In genomic region chrX:147342197-147342596, GRCh38 we compare ENCODE assay signal across 19 cellular contexts.
"Had no signal": no experiment of that assay in that cellular context is flagged by ENCODE, and none has a peak within 500 bp of the region (broad histone marks: within the 10 kb centered on the region; RNA-seq: fewer than 3 reads in every experiment).

No MANE protein-coding gene starts in this region.

- H3K27me3 ChIP-seq: gastrocnemius medialis, spleen, testis, tibial artery had no signal

- ATAC-seq: gastrocnemius medialis; left lobe of liver; naive thymus-derived CD8-positive, alpha-beta T cell; psoas muscle; right cardiac atrium; stimulated activated memory B cell treated with anti-CD40 and anti-IgM and Interleukin-4, amounts not matched to agents 10 μg/mL and 1 μg/mL and 100 μg/mL, for 72 hours; stimulated activated naive CD8-positive, alpha-beta T cell treated with anti-CD3 and anti-CD28 coated beads, Interleukin-15, Interleukin-2, amounts not matched to agents 100 U/mL and 50 U/mL, for 24 hours had no signal

- H3K4me1 ChIP-seq: gastrocnemius medialis, psoas muscle, spleen, testis, tibial artery had no signal

- H3K36me3 ChIP-seq: gastrocnemius medialis, spleen, tibial artery had no signal

- H3K4me3 ChIP-seq: dorsolateral prefrontal cortex, gastrocnemius medialis, psoas muscle, skin epidermis, spleen, testis, tibial artery had no signal

- H3K27ac ChIP-seq: dorsolateral prefrontal cortex, gastrocnemius medialis, psoas muscle, skin epidermis, spleen, testis, tibial artery had no signal

- FAIRE-seq: colon had no signal

- DNase-seq: dorsolateral prefrontal cortex; effector CD4-positive, alpha-beta T cell; gastrocnemius medialis; head of caudate nucleus; kidney; naive thymus-derived CD8-positive, alpha-beta T cell; nephron progenitor cell; nucleus accumbens; psoas muscle; right cardiac atrium; spleen; stimulated activated CD4-positive, alpha-beta T cell treated with anti-CD3 and anti-CD28 coated beads, Interleukin-4, amount 100 ng/mL, for 4 hours; stimulated activated naive CD8-positive, alpha-beta T cell treated with anti-CD3 and anti-CD28 coated beads, Interleukin-15, Interleukin-2, amounts not matched to agents 100 U/mL and 50 U/mL, for 24 hours; testis; tibial artery had no signal

- H3K9me3 ChIP-seq: gastrocnemius medialis, psoas muscle, spleen, testis, tibial artery had no signal
